In the genomic region with DNA sequence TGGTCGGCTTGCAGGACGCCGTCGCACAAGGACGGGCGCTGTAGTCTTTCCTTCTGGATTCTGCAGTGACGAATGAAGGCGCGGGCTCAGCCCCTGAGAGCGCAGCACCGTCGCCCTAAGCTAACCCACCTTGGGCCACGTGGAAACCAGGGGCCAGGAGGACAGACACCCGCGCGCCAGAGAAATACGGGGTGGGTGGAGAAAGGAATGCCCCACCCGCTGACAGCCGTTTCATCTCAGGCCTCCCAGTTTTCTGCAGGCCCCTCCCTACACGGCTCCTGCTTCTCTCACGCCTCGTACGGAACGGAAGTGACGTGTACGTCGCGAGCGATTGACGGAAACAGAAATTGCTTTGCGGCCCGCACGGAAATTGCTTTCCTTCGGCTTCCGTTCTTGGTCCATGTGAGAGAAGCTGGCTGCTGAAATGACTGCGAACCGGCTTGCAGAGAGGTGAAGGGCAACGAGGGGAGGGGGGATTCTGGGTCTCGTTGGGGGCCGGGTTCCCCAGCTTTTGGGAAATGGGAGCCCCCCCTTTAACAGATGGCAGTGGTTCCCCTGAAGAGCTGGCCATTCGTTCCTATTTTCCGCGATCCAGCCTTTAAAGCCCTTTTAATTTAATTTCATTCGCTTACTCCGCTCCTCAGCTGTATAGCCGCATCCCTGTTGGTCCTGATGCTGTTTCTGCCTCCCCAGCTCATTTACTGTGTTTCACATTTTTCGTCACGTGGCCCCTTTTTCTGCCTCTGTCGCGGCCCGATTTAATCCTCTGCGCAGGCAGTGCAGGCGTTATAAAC, we compare ENCODE assay signal across 1 cellular context.
TF ChIP-seq lines count a peak whose summit lies in the region.

A gene with protein sequence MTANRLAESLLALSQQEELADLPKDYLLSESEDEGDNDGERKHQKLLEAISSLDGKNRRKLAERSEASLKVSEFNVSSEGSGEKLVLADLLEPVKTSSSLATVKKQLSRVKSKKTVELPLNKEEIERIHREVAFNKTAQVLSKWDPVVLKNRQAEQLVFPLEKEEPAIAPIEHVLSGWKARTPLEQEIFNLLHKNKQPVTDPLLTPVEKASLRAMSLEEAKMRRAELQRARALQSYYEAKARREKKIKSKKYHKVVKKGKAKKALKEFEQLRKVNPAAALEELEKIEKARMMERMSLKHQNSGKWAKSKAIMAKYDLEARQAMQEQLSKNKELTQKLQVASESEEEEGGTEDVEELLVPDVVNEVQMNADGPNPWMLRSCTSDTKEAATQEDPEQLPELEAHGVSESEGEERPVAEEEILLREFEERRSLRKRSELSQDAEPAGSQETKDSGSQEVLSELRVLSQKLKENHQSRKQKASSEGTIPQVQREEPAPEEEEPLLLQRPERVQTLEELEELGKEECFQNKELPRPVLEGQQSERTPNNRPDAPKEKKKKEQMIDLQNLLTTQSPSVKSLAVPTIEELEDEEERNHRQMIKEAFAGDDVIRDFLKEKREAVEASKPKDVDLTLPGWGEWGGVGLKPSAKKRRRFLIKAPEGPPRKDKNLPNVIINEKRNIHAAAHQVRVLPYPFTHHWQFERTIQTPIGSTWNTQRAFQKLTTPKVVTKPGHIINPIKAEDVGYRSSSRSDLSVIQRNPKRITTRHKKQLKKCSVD (plus strand): TSS at position 378 of the 794 bp plus-strand sequence. CDS start 47 bp downstream, at position 425.

TF ChIP-seq in HEK293, 187 proteins besides CTCF, POLR2A, EP300 and RAD21 (continued from another document and continues in another):
- TF ChIP-seq, protein P1, sequence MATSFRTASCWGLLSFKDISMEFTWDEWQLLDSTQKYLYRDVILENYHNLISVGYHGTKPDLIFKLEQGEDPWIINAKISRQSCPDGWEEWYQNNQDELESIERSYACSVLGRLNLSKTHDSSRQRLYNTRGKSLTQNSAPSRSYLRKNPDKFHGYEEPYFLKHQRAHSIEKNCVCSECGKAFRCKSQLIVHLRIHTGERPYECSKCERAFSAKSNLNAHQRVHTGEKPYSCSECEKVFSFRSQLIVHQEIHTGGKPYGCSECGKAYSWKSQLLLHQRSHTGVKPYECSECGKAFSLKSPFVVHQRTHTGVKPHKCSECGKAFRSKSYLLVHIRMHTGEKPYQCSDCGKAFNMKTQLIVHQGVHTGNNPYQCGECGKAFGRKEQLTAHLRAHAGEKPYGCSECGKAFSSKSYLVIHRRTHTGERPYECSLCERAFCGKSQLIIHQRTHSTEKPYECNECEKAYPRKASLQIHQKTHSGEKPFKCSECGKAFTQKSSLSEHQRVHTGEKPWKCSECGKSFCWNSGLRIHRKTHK (tag by site-specific recombination; IDR thresholded peaks at IDR 0.05) = no peak
- TF ChIP-seq KLF7 (tag by site-specific recombination; IDR thresholded peaks at IDR 0.05; ENCODE audit: borderline replicate concordance) (no peak), ZNF560 (tag by site-specific recombination; IDR thresholded peaks at IDR 0.05; ENCODE audit: borderline replicate concordance) (no peak), ZNF701 (tag by site-specific recombination; IDR thresholded peaks at IDR 0.05) (no peak), ZNF335 (tag by site-specific recombination; conservative IDR thresholded peaks at IDR 0.05) (peak; percentile 81), KLF16 (tag by site-specific recombination; IDR thresholded peaks at IDR 0.05) (0 out of 2 replicates have a peak, but pooled peaks have one; percentile 38), KLF1 (tag by site-specific recombination; IDR thresholded peaks at IDR 0.05) (peak; percentile 63; the same call in 1 of the 2 replicates), IKZF3 (tag by site-specific recombination; IDR thresholded peaks at IDR 0.05) (peak; percentile 78), ZNF571 (tag by site-specific recombination; IDR thresholded peaks at IDR 0.05) (no peak), ZBTB17 (tag by site-specific recombination; IDR thresholded peaks at IDR 0.05) (peak; percentile 90), SP7 (tag by site-specific recombination; IDR thresholded peaks at IDR 0.05) (peak; percentile 45; the same call in 1 of the 2 replicates), GLIS2 (tag by site-specific recombination; IDR thresholded peaks at IDR 0.05) (peak; percentile 85), GLIS1 (tag by site-specific recombination; IDR thresholded peaks at IDR 0.05) (peak; percentile 54), SCRT1 (tag by site-specific recombination; IDR thresholded peaks at IDR 0.05; ENCODE audit: borderline replicate concordance) (no peak), ZNF19 (tag by site-specific recombination; IDR thresholded peaks at IDR 0.05; ENCODE audit: low read depth) (no peak), ZNF768 (tag by site-specific recombination; IDR thresholded peaks at IDR 0.05) (no peak), ZNF302 (tag by site-specific recombination; IDR thresholded peaks at IDR 0.05; ENCODE audit: low read depth) (no peak)
- TF ChIP-seq, protein P2, sequence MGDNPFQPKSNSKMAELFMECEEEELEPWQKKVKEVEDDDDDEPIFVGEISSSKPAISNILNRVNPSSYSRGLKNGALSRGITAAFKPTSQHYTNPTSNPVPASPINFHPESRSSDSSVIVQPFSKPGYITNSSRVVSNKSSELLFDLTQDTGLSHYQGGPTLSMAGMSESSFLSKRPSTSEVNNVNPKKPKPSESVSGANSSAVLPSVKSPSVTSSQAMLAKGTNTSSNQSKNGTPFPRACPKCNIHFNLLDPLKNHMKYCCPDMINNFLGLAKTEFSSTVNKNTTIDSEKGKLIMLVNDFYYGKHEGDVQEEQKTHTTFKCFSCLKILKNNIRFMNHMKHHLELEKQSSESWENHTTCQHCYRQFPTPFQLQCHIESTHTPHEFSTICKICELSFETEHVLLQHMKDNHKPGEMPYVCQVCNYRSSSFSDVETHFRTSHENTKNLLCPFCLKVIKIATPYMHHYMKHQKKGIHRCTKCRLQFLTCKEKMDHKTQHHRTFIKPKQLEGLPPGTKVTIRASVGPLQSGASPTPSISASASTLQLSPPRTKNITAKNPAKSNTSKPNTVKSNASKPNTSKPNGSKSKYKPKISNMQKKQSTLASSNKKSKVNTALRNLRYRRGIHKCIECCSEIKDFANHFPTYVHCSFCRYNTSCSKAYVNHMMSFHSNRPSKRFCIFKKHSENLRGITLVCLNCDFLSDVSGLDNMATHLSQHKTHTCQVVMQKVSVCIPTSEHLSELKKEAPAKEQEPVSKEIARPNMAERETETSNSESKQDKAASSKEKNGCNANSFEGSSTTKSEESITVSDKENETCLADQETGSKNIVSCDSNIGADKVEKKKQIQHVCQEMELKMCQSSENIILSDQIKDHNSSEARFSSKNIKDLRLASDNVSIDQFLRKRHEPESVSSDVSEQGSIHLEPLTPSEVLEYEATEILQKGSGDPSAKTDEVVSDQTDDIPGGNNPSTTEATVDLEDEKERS (tag by site-specific recombination; IDR thresholded peaks at IDR 0.05) = no peak
- TF ChIP-seq, protein P3, sequence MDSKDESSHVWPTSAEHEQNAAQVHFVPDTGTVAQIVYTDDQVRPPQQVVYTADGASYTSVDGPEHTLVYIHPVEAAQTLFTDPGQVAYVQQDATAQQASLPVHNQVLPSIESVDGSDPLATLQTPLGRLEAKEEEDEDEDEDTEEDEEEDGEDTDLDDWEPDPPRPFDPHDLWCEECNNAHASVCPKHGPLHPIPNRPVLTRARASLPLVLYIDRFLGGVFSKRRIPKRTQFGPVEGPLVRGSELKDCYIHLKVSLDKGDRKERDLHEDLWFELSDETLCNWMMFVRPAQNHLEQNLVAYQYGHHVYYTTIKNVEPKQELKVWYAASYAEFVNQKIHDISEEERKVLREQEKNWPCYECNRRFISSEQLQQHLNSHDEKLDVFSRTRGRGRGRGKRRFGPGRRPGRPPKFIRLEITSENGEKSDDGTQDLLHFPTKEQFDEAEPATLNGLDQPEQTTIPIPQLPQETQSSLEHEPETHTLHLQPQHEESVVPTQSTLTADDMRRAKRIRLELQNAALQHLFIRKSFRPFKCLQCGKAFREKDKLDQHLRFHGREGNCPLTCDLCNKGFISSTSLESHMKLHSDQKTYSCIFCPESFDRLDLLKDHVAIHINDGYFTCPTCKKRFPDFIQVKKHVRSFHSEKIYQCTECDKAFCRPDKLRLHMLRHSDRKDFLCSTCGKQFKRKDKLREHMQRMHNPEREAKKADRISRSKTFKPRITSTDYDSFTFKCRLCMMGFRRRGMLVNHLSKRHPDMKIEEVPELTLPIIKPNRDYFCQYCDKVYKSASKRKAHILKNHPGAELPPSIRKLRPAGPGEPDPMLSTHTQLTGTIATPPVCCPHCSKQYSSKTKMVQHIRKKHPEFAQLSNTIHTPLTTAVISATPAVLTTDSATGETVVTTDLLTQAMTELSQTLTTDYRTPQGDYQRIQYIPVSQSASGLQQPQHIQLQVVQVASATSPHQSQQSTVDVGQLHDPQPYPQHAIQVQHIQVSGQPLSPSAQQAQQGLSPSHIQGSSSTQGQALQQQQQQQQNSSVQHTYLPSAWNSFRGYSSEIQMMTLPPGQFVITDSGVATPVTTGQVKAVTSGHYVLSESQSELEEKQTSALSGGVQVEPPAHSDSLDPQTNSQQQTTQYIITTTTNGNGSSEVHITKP (tag by site-specific recombination; IDR thresholded peaks at IDR 0.05) = peak; percentile 42; the same call in 1 of the 2 replicates
- TF ChIP-seq, protein P4, sequence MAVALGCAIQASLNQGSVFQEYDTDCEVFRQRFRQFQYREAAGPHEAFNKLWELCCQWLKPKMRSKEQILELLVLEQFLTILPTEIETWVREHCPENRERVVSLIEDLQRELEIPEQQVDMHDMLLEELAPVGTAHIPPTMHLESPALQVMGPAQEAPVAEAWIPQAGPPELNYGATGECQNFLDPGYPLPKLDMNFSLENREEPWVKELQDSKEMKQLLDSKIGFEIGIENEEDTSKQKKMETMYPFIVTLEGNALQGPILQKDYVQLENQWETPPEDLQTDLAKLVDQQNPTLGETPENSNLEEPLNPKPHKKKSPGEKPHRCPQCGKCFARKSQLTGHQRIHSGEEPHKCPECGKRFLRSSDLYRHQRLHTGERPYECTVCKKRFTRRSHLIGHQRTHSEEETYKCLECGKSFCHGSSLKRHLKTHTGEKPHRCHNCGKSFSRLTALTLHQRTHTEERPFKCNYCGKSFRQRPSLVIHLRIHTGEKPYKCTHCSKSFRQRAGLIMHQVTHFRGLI (tag by site-specific recombination; IDR thresholded peaks at IDR 0.05) = peak; percentile 73
- TF ChIP-seq, protein P5, sequence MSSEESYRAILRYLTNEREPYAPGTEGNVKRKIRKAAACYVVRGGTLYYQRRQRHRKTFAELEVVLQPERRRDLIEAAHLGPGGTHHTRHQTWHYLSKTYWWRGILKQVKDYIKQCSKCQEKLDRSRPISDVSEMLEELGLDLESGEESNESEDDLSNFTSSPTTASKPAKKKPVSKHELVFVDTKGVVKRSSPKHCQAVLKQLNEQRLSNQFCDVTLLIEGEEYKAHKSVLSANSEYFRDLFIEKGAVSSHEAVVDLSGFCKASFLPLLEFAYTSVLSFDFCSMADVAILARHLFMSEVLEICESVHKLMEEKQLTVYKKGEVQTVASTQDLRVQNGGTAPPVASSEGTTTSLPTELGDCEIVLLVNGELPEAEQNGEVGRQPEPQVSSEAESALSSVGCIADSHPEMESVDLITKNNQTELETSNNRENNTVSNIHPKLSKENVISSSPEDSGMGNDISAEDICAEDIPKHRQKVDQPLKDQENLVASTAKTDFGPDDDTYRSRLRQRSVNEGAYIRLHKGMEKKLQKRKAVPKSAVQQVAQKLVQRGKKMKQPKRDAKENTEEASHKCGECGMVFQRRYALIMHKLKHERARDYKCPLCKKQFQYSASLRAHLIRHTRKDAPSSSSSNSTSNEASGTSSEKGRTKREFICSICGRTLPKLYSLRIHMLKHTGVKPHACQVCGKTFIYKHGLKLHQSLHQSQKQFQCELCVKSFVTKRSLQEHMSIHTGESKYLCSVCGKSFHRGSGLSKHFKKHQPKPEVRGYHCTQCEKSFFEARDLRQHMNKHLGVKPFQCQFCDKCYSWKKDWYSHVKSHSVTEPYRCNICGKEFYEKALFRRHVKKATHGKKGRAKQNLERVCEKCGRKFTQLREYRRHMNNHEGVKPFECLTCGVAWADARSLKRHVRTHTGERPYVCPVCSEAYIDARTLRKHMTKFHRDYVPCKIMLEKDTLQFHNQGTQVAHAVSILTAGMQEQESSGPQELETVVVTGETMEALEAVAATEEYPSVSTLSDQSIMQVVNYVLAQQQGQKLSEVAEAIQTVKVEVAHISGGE (tag by site-specific recombination; conservative IDR thresholded peaks at IDR 0.05; ENCODE audit: low read depth) = peak; percentile 92
- TF ChIP-seq, protein P6, sequence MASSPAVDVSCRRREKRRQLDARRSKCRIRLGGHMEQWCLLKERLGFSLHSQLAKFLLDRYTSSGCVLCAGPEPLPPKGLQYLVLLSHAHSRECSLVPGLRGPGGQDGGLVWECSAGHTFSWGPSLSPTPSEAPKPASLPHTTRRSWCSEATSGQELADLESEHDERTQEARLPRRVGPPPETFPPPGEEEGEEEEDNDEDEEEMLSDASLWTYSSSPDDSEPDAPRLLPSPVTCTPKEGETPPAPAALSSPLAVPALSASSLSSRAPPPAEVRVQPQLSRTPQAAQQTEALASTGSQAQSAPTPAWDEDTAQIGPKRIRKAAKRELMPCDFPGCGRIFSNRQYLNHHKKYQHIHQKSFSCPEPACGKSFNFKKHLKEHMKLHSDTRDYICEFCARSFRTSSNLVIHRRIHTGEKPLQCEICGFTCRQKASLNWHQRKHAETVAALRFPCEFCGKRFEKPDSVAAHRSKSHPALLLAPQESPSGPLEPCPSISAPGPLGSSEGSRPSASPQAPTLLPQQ (tag by site-specific recombination; IDR thresholded peaks at IDR 0.05) = peak; percentile 49
- TF ChIP-seq, protein P7, sequence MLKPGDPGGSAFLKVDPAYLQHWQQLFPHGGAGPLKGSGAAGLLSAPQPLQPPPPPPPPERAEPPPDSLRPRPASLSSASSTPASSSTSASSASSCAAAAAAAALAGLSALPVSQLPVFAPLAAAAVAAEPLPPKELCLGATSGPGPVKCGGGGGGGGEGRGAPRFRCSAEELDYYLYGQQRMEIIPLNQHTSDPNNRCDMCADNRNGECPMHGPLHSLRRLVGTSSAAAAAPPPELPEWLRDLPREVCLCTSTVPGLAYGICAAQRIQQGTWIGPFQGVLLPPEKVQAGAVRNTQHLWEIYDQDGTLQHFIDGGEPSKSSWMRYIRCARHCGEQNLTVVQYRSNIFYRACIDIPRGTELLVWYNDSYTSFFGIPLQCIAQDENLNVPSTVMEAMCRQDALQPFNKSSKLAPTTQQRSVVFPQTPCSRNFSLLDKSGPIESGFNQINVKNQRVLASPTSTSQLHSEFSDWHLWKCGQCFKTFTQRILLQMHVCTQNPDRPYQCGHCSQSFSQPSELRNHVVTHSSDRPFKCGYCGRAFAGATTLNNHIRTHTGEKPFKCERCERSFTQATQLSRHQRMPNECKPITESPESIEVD (tag by site-specific recombination; IDR thresholded peaks at IDR 0.05) = no peak
- TF ChIP-seq, protein P8, sequence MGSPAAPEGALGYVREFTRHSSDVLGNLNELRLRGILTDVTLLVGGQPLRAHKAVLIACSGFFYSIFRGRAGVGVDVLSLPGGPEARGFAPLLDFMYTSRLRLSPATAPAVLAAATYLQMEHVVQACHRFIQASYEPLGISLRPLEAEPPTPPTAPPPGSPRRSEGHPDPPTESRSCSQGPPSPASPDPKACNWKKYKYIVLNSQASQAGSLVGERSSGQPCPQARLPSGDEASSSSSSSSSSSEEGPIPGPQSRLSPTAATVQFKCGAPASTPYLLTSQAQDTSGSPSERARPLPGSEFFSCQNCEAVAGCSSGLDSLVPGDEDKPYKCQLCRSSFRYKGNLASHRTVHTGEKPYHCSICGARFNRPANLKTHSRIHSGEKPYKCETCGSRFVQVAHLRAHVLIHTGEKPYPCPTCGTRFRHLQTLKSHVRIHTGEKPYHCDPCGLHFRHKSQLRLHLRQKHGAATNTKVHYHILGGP (tag by site-specific recombination; IDR thresholded peaks at IDR 0.05) = no peak
- TF ChIP-seq, protein P9, sequence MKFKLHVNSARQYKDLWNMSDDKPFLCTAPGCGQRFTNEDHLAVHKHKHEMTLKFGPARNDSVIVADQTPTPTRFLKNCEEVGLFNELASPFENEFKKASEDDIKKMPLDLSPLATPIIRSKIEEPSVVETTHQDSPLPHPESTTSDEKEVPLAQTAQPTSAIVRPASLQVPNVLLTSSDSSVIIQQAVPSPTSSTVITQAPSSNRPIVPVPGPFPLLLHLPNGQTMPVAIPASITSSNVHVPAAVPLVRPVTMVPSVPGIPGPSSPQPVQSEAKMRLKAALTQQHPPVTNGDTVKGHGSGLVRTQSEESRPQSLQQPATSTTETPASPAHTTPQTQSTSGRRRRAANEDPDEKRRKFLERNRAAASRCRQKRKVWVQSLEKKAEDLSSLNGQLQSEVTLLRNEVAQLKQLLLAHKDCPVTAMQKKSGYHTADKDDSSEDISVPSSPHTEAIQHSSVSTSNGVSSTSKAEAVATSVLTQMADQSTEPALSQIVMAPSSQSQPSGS (tag by site-specific recombination; IDR thresholded peaks at IDR 0.05; ENCODE audit: low read depth) = no peak
